Comparison of ENCODE assay signal across 8 cellular contexts in the genomic region with DNA sequence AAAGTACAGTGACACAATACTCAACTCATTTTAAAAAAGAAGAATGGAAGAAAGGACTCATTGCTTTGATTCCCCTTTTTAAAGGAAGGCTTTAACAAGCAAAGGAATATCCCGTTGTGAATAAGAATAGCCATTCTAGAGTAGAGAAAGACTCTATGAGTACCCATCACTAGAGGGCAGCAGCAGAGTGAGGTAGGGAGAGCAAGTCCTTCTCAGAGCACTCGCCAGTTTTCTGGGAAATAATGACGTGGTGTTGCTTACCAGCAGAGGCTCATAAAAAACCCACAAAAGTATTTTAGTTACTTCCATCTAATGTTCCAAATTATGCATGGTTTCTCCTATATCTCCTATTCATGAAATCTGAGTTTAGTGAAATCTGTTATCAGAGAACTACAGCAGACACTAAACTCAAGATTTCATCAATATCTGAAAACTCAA.
DNase-seq lines count a peak whose midpoint lies in the region; ATAC-seq and TF ChIP-seq lines count a peak whose summit lies in the region.

No MANE protein-coding gene starts in this region.

- H3K9me3 ChIP-seq in Peyer's patch (no peaks in the 10 kb centered on the region), thoracic aorta (no peaks in the 10 kb centered on the region)

- ATAC-seq in GM21526 (IDR thresholded peaks at IDR 0.05; ENCODE audit: low FRiP score, unreplicated experiment) (peak; percentile 89), thoracic aorta (ENCODE audit: insufficient number of reproducible peaks, low FRiP score, low read depth) (peak; percentile 93)

- H3K27me3 ChIP-seq in Peyer's patch, result no peaks in the 10 kb centered on the region
- no peaks in the 10 kb centered on the region for H3K27me3 ChIP-seq in thoracic aorta (replicated peaks; ENCODE audit: insufficient read depth)

- H3K4me3 ChIP-seq in Peyer's patch, result no peak overlapping the region
- no peak overlapping the region for H3K4me3 ChIP-seq in fibroblast of the aortic adventitia (ENCODE audit: low read depth, low read length)
- H3K4me3 ChIP-seq in thoracic aorta, result no peak overlapping the region

- DNase-seq in DMS153 treated with DMSO at 0.1 percent for 48 hours (lab: John Stamatoyannopoulos, UW; ENCODE audit: unreplicated experiment) (peak; percentile 69), Kasumi-1 (lab: John Stamatoyannopoulos, UW) (peak; percentile 94 to 96), Peyer's patch (peak in 2 of 3 donors; percentile 66 to 84), fibroblast of the aortic adventitia (ENCODE audit: low read depth) (peak; percentile 94), nucleus accumbens (lab: John Stamatoyannopoulos, UW) (peak in 44 of 56 donors; percentile 1 to 76 (median 38)), thoracic aorta (ENCODE audit: low spot score) (peak; percentile 70)
- DNase-seq in activated T-helper 1 cell treated with anti-CD3 and anti-CD28 coated beads, Interleukin-2, amount 50 U/mL, for 16 hours (ENCODE audit: low read depth in 1 of 2, low spot score in 1 of 2), result peak; percentile 17 to 43

- H3K4me1 ChIP-seq in Peyer's patch, result no peaks in the 10 kb centered on the region
- no peaks in the 10 kb centered on the region for H3K4me1 ChIP-seq in thoracic aorta (ENCODE audit: control insufficient read depth in 1 of 2, low read depth in 2 of 2)

- TF ChIP-seq POLR2A in Peyer's patch (IDR thresholded peaks at IDR 0.05), result no peak

- H3K27ac ChIP-seq in Peyer's patch (no peak overlapping the region), thoracic aorta (no peak overlapping the region)

- TF ChIP-seq CTCF in Peyer's patch (IDR thresholded peaks at IDR 0.05) (peak; percentile 38 to 84 (median 80)), fibroblast of the aortic adventitia (IDR thresholded peaks at IDR 0.05; ENCODE audit: insufficient read depth, low read length) (peak; percentile 88), thoracic aorta (IDR thresholded peaks at IDR 0.05) (peak; percentile 63)

- peaks cover 0 to 83% (median 0%) of the 10 kb centered on the region in 3 donors for H3K36me3 ChIP-seq in Peyer's patch
- peaks cover 40% of the 10 kb centered on the region for H3K36me3 ChIP-seq in thoracic aorta

Comparison
In these comparisons a context has a peak if more than half of its experiments do, and no peak if none do; other contexts are left out.
1. DNase-seq: peak in every context shown above with its lines; median percentile 95 in Kasumi-1; 94 in fibroblast of the aortic adventitia; 75 in Peyer's patch; 70 in thoracic aorta; 69 in DMS153 treated with DMSO at 0.1 percent for 48 hours; 38 in nucleus accumbens; 30 in activated T-helper 1 cell treated with anti-CD3 and anti-CD28 coated beads, Interleukin-2, amount 50 U/mL, for 16 hours.